Comparison of ENCODE assay signal across 25 cellular contexts in the genomic region with DNA sequence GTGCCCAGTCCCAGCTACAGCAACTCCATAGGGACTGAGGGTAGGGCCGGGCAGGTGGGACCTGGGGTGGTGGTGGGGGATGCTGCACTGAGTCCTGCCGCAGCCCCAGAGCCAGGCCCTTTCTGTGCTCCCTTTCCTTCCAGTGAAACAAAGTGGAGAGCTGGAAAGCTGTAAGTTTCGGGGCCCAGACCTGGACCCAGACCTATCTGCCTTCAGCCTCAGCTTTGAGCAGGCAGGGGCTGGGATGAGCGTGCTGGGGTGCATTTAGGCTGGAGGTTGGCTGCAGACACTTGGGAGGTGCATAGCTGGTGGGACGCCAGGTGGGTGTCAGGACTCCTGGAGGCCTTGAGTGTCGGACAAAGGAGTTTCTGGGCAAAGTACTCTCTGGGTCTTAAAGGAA.
"Had no signal": no experiment of that assay in that cellular context is flagged by ENCODE, and none has a peak within 500 bp of the region (broad histone marks: within the 10 kb centered on the region; RNA-seq: fewer than 3 reads in every experiment).

No MANE protein-coding gene starts in this region.

- H3K4me3 ChIP-seq: heart right ventricle, hepatocyte, left lung, lower lobe of right lung, neural progenitor cell, right atrium auricular region, right lobe of liver, smooth muscle cell, stomach, testis, thyroid gland, transverse colon, upper lobe of left lung had no signal

- DNase-seq: heart right ventricle; left colon; lower lobe of right lung; mammary epithelial cell; naive thymus-derived CD8-positive, alpha-beta T cell; occipital lobe; right lobe of liver; stimulated activated CD4-positive, alpha-beta T cell treated with anti-CD3 and anti-CD28 coated beads, Interleukin-12 subunit alpha, Interleukin-12 subunit beta, amount 100 ng/mL, for 4 hours; stimulated activated CD4-positive, alpha-beta T cell treated with anti-CD3 and anti-CD28 coated beads, Interleukin-4, amount 100 ng/mL, for 1 hour; stimulated activated naive CD4-positive, alpha-beta T cell; stomach; testis; thyroid gland; transverse colon; upper lobe of left lung had no signal

- H3K27me3 ChIP-seq: hepatocyte, neural progenitor cell, neutrophil, right atrium auricular region, right lobe of liver, testis, thyroid gland, transverse colon, upper lobe of left lung had no signal

- H3K36me3 Mint-ChIP-seq: naive thymus-derived CD8-positive, alpha-beta T cell; neural progenitor cell had no signal

- H3K27ac Mint-ChIP-seq: nephron, neural progenitor cell, progenitor cell of endocrine pancreas had no signal

- ATAC-seq: heart right ventricle; left colon; left lung; lower lobe of right lung; naive thymus-derived CD8-positive, alpha-beta T cell had no signal

- H3K4me3 Mint-ChIP-seq: naive thymus-derived CD8-positive, alpha-beta T cell; nephron; neural progenitor cell had no signal

- H3K4me1 ChIP-seq: heart right ventricle, left lung, lower lobe of right lung, neural progenitor cell, parathyroid adenoma, right atrium auricular region, right lobe of liver, stomach, testis, thyroid gland, transverse colon, upper lobe of left lung had no signal

- H3K27ac ChIP-seq: heart right ventricle, hepatocyte, left lung, lower lobe of right lung, neural progenitor cell, neutrophil, parathyroid adenoma, right atrium auricular region, right lobe of liver, stomach, testis, thyroid gland, transverse colon, upper lobe of left lung had no signal

- H3K36me3 ChIP-seq: heart right ventricle, left lung, lower lobe of right lung, neural progenitor cell, neutrophil, right atrium auricular region, right lobe of liver, stomach, thyroid gland, transverse colon, upper lobe of left lung had no signal

- H3K9ac ChIP-seq: neural progenitor cell, parathyroid adenoma had no signal

- H3K9me3 ChIP-seq: left lung, lower lobe of right lung, neutrophil, right lobe of liver, testis, thyroid gland, transverse colon, upper lobe of left lung had no signal

- FAIRE-seq: keratinocyte had no signal

- H3K4me1 Mint-ChIP-seq: naive thymus-derived CD8-positive, alpha-beta T cell; nephron had no signal
